9 cellular contexts compared by ENCODE assay signal in the genomic region with DNA sequence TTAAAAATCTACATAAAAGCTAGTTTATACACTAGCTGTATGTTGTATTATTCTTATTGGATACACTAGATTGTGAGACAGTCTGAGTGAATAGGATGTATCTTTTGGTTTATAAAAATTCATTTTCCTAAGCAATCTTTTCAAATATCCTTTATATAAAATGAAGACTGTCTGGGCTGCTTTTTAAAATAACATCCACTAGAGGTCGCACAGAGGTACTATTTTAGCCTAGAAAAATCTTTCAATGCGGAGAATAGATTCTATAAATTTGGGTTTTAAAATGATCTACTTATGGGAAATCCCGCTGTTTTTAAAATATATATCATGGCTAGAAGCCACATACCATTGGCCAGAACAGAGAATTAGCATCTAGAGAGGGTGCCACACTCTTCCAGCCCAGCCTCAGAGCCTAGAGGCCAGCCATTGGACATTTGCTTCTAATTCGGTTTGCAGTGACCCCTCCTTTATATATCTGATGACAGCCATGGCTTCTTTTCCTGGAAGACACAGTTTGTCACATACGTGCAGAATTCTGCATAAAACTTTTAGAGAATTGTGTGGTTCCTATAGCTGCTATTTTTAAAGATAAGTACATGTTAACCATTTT. TPM values are rescaled to one million over a fixed set of nuclear protein-coding genes. Genes with fewer than 3 reads are reported as not detected.
DNase-seq lines count a peak whose midpoint lies in the region; ATAC-seq and TF ChIP-seq lines count a peak whose summit lies in the region.
"Had no signal": no experiment of that assay in that cellular context is flagged by ENCODE, and none has a peak within 500 bp of the region (broad histone marks: within the 10 kb centered on the region; RNA-seq: fewer than 3 reads in every experiment).

No MANE protein-coding gene starts in this region.

- in situ Hi-C loops in GM13976 (cut with MboI; ENCODE audit: low sequenced_read_pairs, unreplicated experiment), result loop anchor here (5.0 to 25.0 kb wide), 2 partner anchors 83 to 607 kb away; no protein-coding TSS in a partner anchor

- H3K9me3 ChIP-seq in upper lobe of left lung, result no peaks in the 10 kb centered on the region

- TF ChIP-seq EP300 in upper lobe of left lung (IDR thresholded peaks at IDR 0.05), result no peak

- H3K27ac ChIP-seq in upper lobe of left lung, result no peak overlapping the region

- H3K4me1 ChIP-seq in upper lobe of left lung, result peaks cover 0 to 6% (median 0%) of the 10 kb centered on the region in 4 donors

- peaks cover 23% of the 10 kb centered on the region for H3K27me3 Mint-ChIP-seq in activated B cell treated with CpG ODN at 0.5 μM for 24 hours
- H3K27me3 Mint-ChIP-seq: dendritic cell treated with granulocyte-macrophage colony-stimulating factor and Interleukin-4, amounts not matched to agents 40 ng/mL and 50 ng/mL, for 4 days had no signal

- no peaks in the 10 kb centered on the region for H3K36me3 Mint-ChIP-seq in activated B cell treated with CpG ODN at 0.5 μM for 24 hours (ENCODE audit: low read depth)

- CTCF ChIA-PET in AG04449 (lab: Yijun Ruan, JAX) (interaction anchor here (0.6 to 13.7 kb wide), 33 partner anchors 8 to 624 kb away, joined by 3 to 270 read pairs (median 6); partner anchors contain the start of genes C11orf97 and FUT4), activated B cell treated with CpG ODN at 0.5 μM for 24 hours (lab: Charles Lee) (interaction anchor here (0.7 to 3.5 kb wide), 6 partner anchors 12 to 388 kb away, joined by 3 to 10 read pairs (median 4); no protein-coding TSS in a partner anchor)

- H3K9me3 Mint-ChIP-seq in activated B cell treated with CpG ODN at 0.5 μM for 24 hours, result no peaks in the 10 kb centered on the region
- H3K9me3 Mint-ChIP-seq: dendritic cell treated with granulocyte-macrophage colony-stimulating factor and Interleukin-4, amounts not matched to agents 40 ng/mL and 50 ng/mL, for 4 days had no signal

- no peak for TF ChIP-seq POLR2A in upper lobe of left lung (IDR thresholded peaks at IDR 0.05)

- POLR2A ChIA-PET in AG04449 (lab: Yijun Ruan, JAX), result no interaction called here
- POLR2A ChIA-PET in activated B cell treated with CpG ODN at 0.5 μM for 24 hours (lab: Charles Lee), result no interaction called here

- TF ChIP-seq CTCF in AG04449 (IDR thresholded peaks at IDR 0.05; ENCODE audit: insufficient read depth, low read length, missing control alignments) (peak; percentile 10), GM13976 (IDR thresholded peaks at IDR 0.05; ENCODE audit: borderline replicate concordance, control extremely low read depth, extremely low read depth, insufficient read depth, missing control alignments) (peak; percentile 39), activated B cell treated with CpG ODN at 0.5 μM for 24 hours (IDR thresholded peaks at IDR 0.05) (peak; percentile 54), upper lobe of left lung (IDR thresholded peaks at IDR 0.05) (peak; percentile 27 to 62 (median 49))

- ATAC-seq in activated B cell treated with CpG ODN at 0.5 μM for 24 hours (ENCODE audit: low read depth) (no peak), upper lobe of left lung (ENCODE audit: low FRiP score in 2 of 2) (peak in 1 of 2 donors; percentile 79), HG03045 (IDR thresholded peaks at IDR 0.05; ENCODE audit: unreplicated experiment) (no peak)

- H3K36me3 ChIP-seq in upper lobe of left lung, result no peaks in the 10 kb centered on the region

- intact Hi-C loops in activated B cell treated with CpG ODN at 0.5 μM for 24 hours (cut with micrococcal nuclease), result loop anchor here (1.0 to 2.0 kb wide), 6 partner anchors 23 to 1907 kb away; partner anchors contain the start of gene FUT4

- H3K4me3 Mint-ChIP-seq in activated B cell treated with CpG ODN at 0.5 μM for 24 hours, result no peak overlapping the region
- H3K4me3 Mint-ChIP-seq: dendritic cell treated with granulocyte-macrophage colony-stimulating factor and Interleukin-4, amounts not matched to agents 40 ng/mL and 50 ng/mL, for 4 days had no signal

- H3K27me3 ChIP-seq in upper lobe of left lung, result no peaks in the 10 kb centered on the region

- DNase-seq in AG04449 (ENCODE audit: low read depth, low spot score) (no peak), GM13976 (ENCODE audit: low spot score) (peak; percentile 45), NAMALWA (ENCODE audit: low spot score) (peak; percentile 57), activated B cell treated with CpG ODN at 0.5 μM for 24 hours (no peak), iris pigment epithelial cell (ENCODE audit: low read depth) (peak; percentile 33), upper lobe of left lung (no peak), NK-92 (lab: John Stamatoyannopoulos, UW; ENCODE audit: unreplicated experiment) (no peak)

- WGBS in upper lobe of left lung, 2 donors, result 9% methylated on average over 5 of the region's 5 CpGs

- H3K4me3 ChIP-seq in AG04449 (ENCODE audit: low read depth, low read length), result no peak overlapping the region
- no peak overlapping the region for H3K4me3 ChIP-seq in upper lobe of left lung

- no peak overlapping the region for H3K27ac Mint-ChIP-seq in activated B cell treated with CpG ODN at 0.5 μM for 24 hours
- H3K27ac Mint-ChIP-seq: dendritic cell treated with granulocyte-macrophage colony-stimulating factor and Interleukin-4, amounts not matched to agents 40 ng/mL and 50 ng/mL, for 4 days had no signal

- H3K4me1 Mint-ChIP-seq in activated B cell treated with CpG ODN at 0.5 μM for 24 hours, result no peaks in the 10 kb centered on the region

RNA-seq across cellular contexts. Expression of gene C11orf97, which starts 7.3 kb away (rescaled TPM):
- total RNA-seq in activated B cell treated with CpG ODN at 0.5 μM for 24 hours (not detected in 2 replicates), upper lobe of left lung (10 to 100 TPM in 2 of 6 donors, 1 to 10 TPM in 2, under 1 TPM in 1, not detected in 1; 0.31 to 14.7 (median 4.1) TPM)

RNA-seq across cellular contexts. Expression of gene FUT4, which starts 24.1 kb away (rescaled TPM):
- total RNA-seq in activated B cell treated with CpG ODN at 0.5 μM for 24 hours (3.4 and 4.1 TPM in 2 replicates), upper lobe of left lung (1 to 10 TPM; 5.0 to 9.4 (median 7.0) TPM)

RNA-seq across cellular contexts. Expression of gene ANKRD49, which starts 25.8 kb away (rescaled TPM):
- total RNA-seq in activated B cell treated with CpG ODN at 0.5 μM for 24 hours (39.5 and 46.5 TPM in 2 replicates), upper lobe of left lung (10 to 100 TPM in 5 of 6 donors, 1 to 10 TPM in 1; 9.5 to 42.7 (median 18.4) TPM)

RNA-seq across cellular contexts. Expression of gene MRE11, which starts 25.9 kb away (rescaled TPM):
- total RNA-seq in activated B cell treated with CpG ODN at 0.5 μM for 24 hours (39.7 and 40.1 TPM in 2 replicates), upper lobe of left lung (10 to 100 TPM in 5 of 6 donors, 1 to 10 TPM in 1; 6.7 to 24.7 (median 16.3) TPM)

RNA-seq across cellular contexts. Expression of gene PIWIL4, which starts 47.6 kb away (rescaled TPM):
- total RNA-seq in activated B cell treated with CpG ODN at 0.5 μM for 24 hours, result 0.62 and 1.1 TPM in 2 replicates
- total RNA-seq in upper lobe of left lung, result 1 to 10 TPM; 1.5 to 9.4 (median 4.8) TPM

Comparison
In these comparisons a context has a peak if more than half of its experiments do, and no peak if none do; other contexts are left out.
1. DNase-seq: peak in GM13976 (single experiment), NAMALWA (single experiment) and iris pigment epithelial cell (single experiment); none in AG04449 (single experiment), activated B cell treated with CpG ODN at 0.5 μM for 24 hours (single experiment), upper lobe of left lung (0 of 2) and NK-92 (single experiment).
2. Peak in every context shown above with its lines, with median percentiles within 50 percentile points of each other: CTCF ChIP-seq.